ENCODE assay signal across 8 cellular contexts in genomic region chr5:14250094-14250777, GRCh38.
DNase-seq lines count a peak whose midpoint lies in the region; ATAC-seq, FAIRE-seq and TF ChIP-seq lines count a peak whose summit lies in the region.

No MANE protein-coding gene starts in this region.

- no peak for TF ChIP-seq CTCF in astrocyte (IDR thresholded peaks at IDR 0.05; ENCODE audit: insufficient read depth, low read depth, low read length)
- no peak for TF ChIP-seq CTCF in smooth muscle cell (IDR thresholded peaks at IDR 0.05; ENCODE audit: borderline replicate concordance, insufficient read depth, poor library complexity, severe bottlenecking)

- H3K4me2 ChIP-seq in astrocyte (ENCODE audit: low read length) (peak overlapping the region; percentile 56), smooth muscle cell (peak overlapping the region; percentile 34)

- no peak for FAIRE-seq in astrocyte (lab: Jason Lieb, UNC)

- H2AFZ ChIP-seq in astrocyte (ENCODE audit: low read depth, low read length), result no peak overlapping the region
- no peak overlapping the region for H2AFZ ChIP-seq in smooth muscle cell (ENCODE audit: low read depth)

- H3F3A ChIP-seq in smooth muscle cell (ENCODE audit: low read depth), result no peaks in the 10 kb centered on the region

- H3K27ac Mint-ChIP-seq in astrocyte (ENCODE audit: unreplicated experiment), result peak overlapping the region; percentile 73

- H4K20me1 ChIP-seq in astrocyte (ENCODE audit: insufficient read depth, low read length) (peaks cover 91% of the 10 kb centered on the region), smooth muscle cell (ENCODE audit: low read depth) (peaks cover 96% of the 10 kb centered on the region)

- DNase-seq in GM03348 (ENCODE audit: low spot score) (peak; percentile 77), NCI-H1436 (lab: John Stamatoyannopoulos, UW) (peak; percentile 74), astrocyte (ENCODE audit: low read depth) (peak; percentile 88), smooth muscle cell (lab: John Stamatoyannopoulos, UW; ENCODE audit: unreplicated experiment) (no peak)
- DNase-seq in stimulated activated CD4-positive, alpha-beta T cell treated with anti-CD3 and anti-CD28 coated beads, Interleukin-15, amount 100 ng/mL, for 24 hours, result no peak

- H3K27ac ChIP-seq in astrocyte (ENCODE audit: low read depth, low read length), result peak overlapping the region; percentile 73
- no peak overlapping the region for H3K27ac ChIP-seq in iPS-20b (ENCODE audit: low read length)
- H3K27ac ChIP-seq in smooth muscle cell (ENCODE audit: low read depth), result peak overlapping the region; percentile 65

- peaks cover 2% of the 10 kb centered on the region for H3K36me3 ChIP-seq in astrocyte (ENCODE audit: insufficient read depth, low read length)
- H3K36me3 ChIP-seq in iPS-20b (ENCODE audit: insufficient read depth, low read depth, low read length), result no peaks in the 10 kb centered on the region; the same call in 1 of the 2 replicates
- H3K36me3 ChIP-seq in smooth muscle cell (ENCODE audit: low read depth), result no peaks in the 10 kb centered on the region

- no peak for ATAC-seq in GM21529 (IDR thresholded peaks at IDR 0.05; ENCODE audit: unreplicated experiment)
- no peak for ATAC-seq in GM21515 (IDR thresholded peaks at IDR 0.05; ENCODE audit: unreplicated experiment)

- H3K4me1 Mint-ChIP-seq in astrocyte (ENCODE audit: low read depth, unreplicated experiment), result peaks cover 76% of the 10 kb centered on the region

- H3K4me1 ChIP-seq in astrocyte (ENCODE audit: insufficient read depth, low read length), result peaks cover 40% of the 10 kb centered on the region
- peaks cover 28% of the 10 kb centered on the region for H3K4me1 ChIP-seq in iPS-20b (ENCODE audit: insufficient read depth, low read length)
- no peaks in the 10 kb centered on the region for H3K4me1 ChIP-seq in smooth muscle cell (ENCODE audit: low read depth)

- 52% methylated on average over 17 of the region's 17 CpGs for WGBS in smooth muscle cell (ENCODE audit: low lambda C conversion rate)

- H3K9ac ChIP-seq in astrocyte (ENCODE audit: low read length) (peak overlapping the region; percentile 68), iPS-20b (ENCODE audit: low read depth, low read length) (peak overlapping the region; percentile 21; the same call in 1 of the 2 replicates), smooth muscle cell (ENCODE audit: low read depth) (peak overlapping the region; percentile 38)

- H3K4me3 ChIP-seq in astrocyte (ENCODE audit: insufficient read depth, low read depth, low read length), result peak overlapping the region; percentile 9
- H3K4me3 ChIP-seq in iPS-20b (ENCODE audit: low read length), result no peak overlapping the region
- H3K4me3 ChIP-seq in smooth muscle cell, result no peak overlapping the region

- H3K9me3 ChIP-seq in astrocyte (ENCODE audit: insufficient read depth, low read depth, low read length) (no peaks in the 10 kb centered on the region), iPS-20b (ENCODE audit: insufficient read depth, low read depth, low read length) (no peaks in the 10 kb centered on the region), smooth muscle cell (replicated peaks; ENCODE audit: low read depth) (no peaks in the 10 kb centered on the region)

- peaks cover 100% of the 10 kb centered on the region for H3K79me2 ChIP-seq in astrocyte (ENCODE audit: insufficient read depth, low read length)
- peaks cover 98% of the 10 kb centered on the region for H3K79me2 ChIP-seq in smooth muscle cell (ENCODE audit: low read depth)

- no peaks in the 10 kb centered on the region for H3K27me3 ChIP-seq in astrocyte (ENCODE audit: insufficient read depth, low read length)
- H3K27me3 ChIP-seq in iPS-20b (ENCODE audit: insufficient read depth, low read length), result no peaks in the 10 kb centered on the region
- no peaks in the 10 kb centered on the region for H3K27me3 ChIP-seq in smooth muscle cell (ENCODE audit: low read depth)

- H3K27me3 Mint-ChIP-seq in astrocyte (ENCODE audit: low read depth, unreplicated experiment), result no peaks in the 10 kb centered on the region

- peaks cover 8% of the 10 kb centered on the region for H3K36me3 Mint-ChIP-seq in astrocyte (ENCODE audit: low read depth, unreplicated experiment)

- H3K9me3 Mint-ChIP-seq in astrocyte (ENCODE audit: unreplicated experiment), result no peaks in the 10 kb centered on the region

- H3K4me3 Mint-ChIP-seq in astrocyte (ENCODE audit: unreplicated experiment), result peak overlapping the region; percentile 57

Comparison
In these comparisons a context has a peak if more than half of its experiments do, and no peak if none do; other contexts are left out.
1. DNase-seq: peak in GM03348 (single experiment), NCI-H1436 (single experiment) and astrocyte (single experiment); none in smooth muscle cell (single experiment) and stimulated activated CD4-positive, alpha-beta T cell treated with anti-CD3 and anti-CD28 coated beads, Interleukin-15, amount 100 ng/mL, for 24 hours (single experiment).
2. Peak in every context shown above with its lines, with median percentiles within 50 percentile points of each other: H3K9ac ChIP-seq.